11 cellular contexts compared by ENCODE assay signal in genomic region chr13:102236830-102237621, GRCh38.
"Had no signal": no experiment of that assay in that cellular context is flagged by ENCODE, and none has a peak within 500 bp of the region (broad histone marks: within the 10 kb centered on the region; RNA-seq: fewer than 3 reads in every experiment).

No MANE protein-coding gene starts in this region.

- H3K9me3 ChIP-seq: gastrocnemius medialis, ovary, stomach, thoracic aorta had no signal

- H3K9me3 Mint-ChIP-seq: activated naive CD4-positive, alpha-beta T cell treated with anti-CD3 and anti-CD28 coated beads for 36 hours had no signal

- H3K27me3 ChIP-seq: gastrocnemius medialis, ovary, stomach had no signal

- H3K4me1 ChIP-seq: gastrocnemius medialis, stomach had no signal

- DNase-seq: activated CD4-positive, alpha-beta T cell treated with anti-CD3 and anti-CD28 coated beads for 48 hours; activated CD8-positive, alpha-beta memory T cell treated with anti-CD3 and anti-CD28 coated beads for 24 hours; activated naive CD4-positive, alpha-beta T cell treated with anti-CD3 and anti-CD28 coated beads for 36 hours; gastrocnemius medialis; kidney; left ventricle myocardium superior; ovary; stimulated activated CD4-positive, alpha-beta T cell treated with anti-CD3 and anti-CD28 coated beads, Interleukin-4, amount 100 ng/mL, for 24 hours; stomach; T1000 had no signal

- H3K36me3 ChIP-seq: gastrocnemius medialis, ovary, stomach, thoracic aorta had no signal

- H3K4me3 ChIP-seq: gastrocnemius medialis, ovary, stomach, thoracic aorta had no signal

- H3K27ac Mint-ChIP-seq: activated naive CD4-positive, alpha-beta T cell treated with anti-CD3 and anti-CD28 coated beads for 36 hours had no signal

- H3K27ac ChIP-seq: gastrocnemius medialis, ovary, stomach, thoracic aorta had no signal

- H3K4me3 Mint-ChIP-seq: activated naive CD4-positive, alpha-beta T cell treated with anti-CD3 and anti-CD28 coated beads for 36 hours had no signal

- ATAC-seq: gastrocnemius medialis, left ventricle myocardium superior had no signal
